In genomic region chr5:170357853-170358497, GRCh38 we compare ENCODE assay signal across 12 cellular contexts. TPM values are rescaled to one million over a fixed set of nuclear protein-coding genes. Genes with fewer than 3 reads are reported as not detected.
DNase-seq lines count a peak whose midpoint lies in the region; ATAC-seq and TF ChIP-seq lines count a peak whose summit lies in the region.
"Had no signal": no experiment of that assay in that cellular context is flagged by ENCODE, and none has a peak within 500 bp of the region (broad histone marks: within the 10 kb centered on the region; RNA-seq: fewer than 3 reads in every experiment).

No MANE protein-coding gene starts in this region.

- H3K27me3 ChIP-seq in spleen (replicated peaks in 1 of 7): peaks cover 0 to 16% (median 0%) of the 10 kb centered on the region in 7 donors

- H3K27ac ChIP-seq in VCaP: peak overlapping the region; percentile 91; the same call in 1 of the 2 replicates
- H3K27ac ChIP-seq in spleen: peak overlapping the region in 7 of 8 donors; percentile 35 to 87 (median 75)

- no peak for TF ChIP-seq POLR2A in spleen (IDR thresholded peaks at IDR 0.05)

- 23 to 29% (median 26%) methylated on average over 10 of the region's 10 CpGs for WGBS in spleen, 5 donors

- H3K4me3 ChIP-seq in spleen: peak overlapping the region in 1 of 8 donors; percentile 35

- H3K36me3 ChIP-seq in spleen: no peaks in the 10 kb centered on the region

- no peak for TF ChIP-seq CTCF in VCaP (conservative IDR thresholded peaks at IDR 0.05)
- TF ChIP-seq CTCF in spleen (IDR thresholded peaks at IDR 0.05 in 8 of 11, conservative IDR thresholded peaks at IDR 0.05 in 3 of 11): no peak

- H3K9me3 ChIP-seq in spleen: no peaks in the 10 kb centered on the region
- H3K9me3 ChIP-seq: Caco-2 had no signal

- H3K4me1 ChIP-seq in spleen: peaks cover 5 to 82% (median 49%) of the 10 kb centered on the region in 6 donors
- H3K4me1 ChIP-seq: Caco-2 had no signal

- ATAC-seq in left colon (no peak), GM21390 (IDR thresholded peaks at IDR 0.05; ENCODE audit: unreplicated experiment) (no peak)
- ATAC-seq: activated T-helper 17 cell treated with anti-CD3 and anti-CD28 coated beads, Interleukin-2, amount 50 U/mL, for 72 hours had no signal

- DNase-seq in HUDEP-2 (lab: John Stamatoyannopoulos, UW; ENCODE audit: unreplicated experiment in 76 of 76): peak in 51 of 76 experiments; percentile 4 to 74 (median 38)
- peak; percentile 42 to 60 for DNase-seq in left colon
- DNase-seq in spleen: peak; percentile 91
- DNase-seq in T-helper 9 cell: no peak
- no peak for DNase-seq in stimulated activated CD4-positive, alpha-beta T cell treated with anti-CD3 and anti-CD28 coated beads, Interleukin-2, amount 100 ng/mL, for 24 hours
- no peak for DNase-seq in NCI-H1105 (lab: John Stamatoyannopoulos, UW)
- DNase-seq: Caco-2, NCI-H82 had no signal

- intact Hi-C loops in left colon (cut with DNase I, micrococcal nuclease) (no loop called here), spleen (cut with DNase I; ENCODE audit: low total_unique reads) (no loop called here)

RNA-seq across cellular contexts. Expression of gene KCNMB1, which starts 31.2 kb away (rescaled TPM):
- total RNA-seq in left colon (1 to 10 TPM in 1 of 2 donors, under 1 TPM in 1; 0.55 to 6.9 TPM), spleen (1 to 10 TPM in 3 of 7 donors, under 1 TPM in 4; 0.13 to 2.2 (median 0.97) TPM)
- under 1 TPM; 0.63 to 0.80 (median 0.74) TPM for polyA plus RNA-seq in spleen
- total RNA-seq: activated T-helper 17 cell treated with anti-CD3 and anti-CD28 coated beads, Interleukin-2, amount 50 U/mL, for 72 hours; Caco-2; MCF 10A had no signal

Comparison
In these comparisons a context has a peak if more than half of its experiments do, and no peak if none do; other contexts are left out.
1. DNase-seq: peak in HUDEP-2 (51 of 76), left colon (2 of 2) and spleen (single experiment); none in T-helper 9 cell (single experiment), stimulated activated CD4-positive, alpha-beta T cell treated with anti-CD3 and anti-CD28 coated beads, Interleukin-2, amount 100 ng/mL, for 24 hours (0 of 2) and NCI-H1105 (single experiment).